In genomic region chr14:59882957-59883356, GRCh38 we compare ENCODE assay signal across 15 cellular contexts. TPM values are rescaled to one million over a fixed set of nuclear protein-coding genes. Genes with fewer than 3 reads are reported as not detected.
A peak's percentile ranks its signal among the peaks of the same experiment; 100 is the strongest.
DNase-seq lines count a peak whose midpoint lies in the region; ATAC-seq and TF ChIP-seq lines count a peak whose summit lies in the region.
"Had no signal": no experiment of that assay in that cellular context is flagged by ENCODE, and none has a peak within 500 bp of the region (broad histone marks: within the 10 kb centered on the region; RNA-seq: fewer than 3 reads in every experiment).

No MANE protein-coding gene starts in this region.

- H3K9me2 ChIP-seq in PC-9 (ENCODE audit: insufficient read depth): peaks cover 3% of the 10 kb centered on the region; the same call in 1 of the 2 replicates

- H3K79me2 ChIP-seq in PC-9 (ENCODE audit: low read depth): no peaks in the 10 kb centered on the region

- TF ChIP-seq POLR2A in adrenal gland (IDR thresholded peaks at IDR 0.05): no peak

- CTCF ChIA-PET in PC-9 (lab: Charles Lee): no interaction called here

- no peaks in the 10 kb centered on the region for H3K36me3 ChIP-seq in PC-9 (ENCODE audit: low read depth)
- no peaks in the 10 kb centered on the region for H3K36me3 ChIP-seq in adrenal gland (replicated peaks in 1 of 2)
- H3K36me3 ChIP-seq: MG63, SJSA1, transverse colon had no signal

- ATAC-seq in GM18868 (IDR thresholded peaks at IDR 0.05; ENCODE audit: unreplicated experiment): peak; percentile 45
- no peak for ATAC-seq in GM21381 (IDR thresholded peaks at IDR 0.05; ENCODE audit: unreplicated experiment)
- ATAC-seq: naive thymus-derived CD4-positive, alpha-beta T cell had no signal

- intact Hi-C loops in PC-9 (cut with micrococcal nuclease; ENCODE audit: unreplicated experiment): no loop called here
- intact Hi-C loops in adrenal gland (cut with DNase I): no loop called here

- H4K20me1 ChIP-seq in PC-9 (ENCODE audit: insufficient read depth): no peaks in the 10 kb centered on the region

- H3K9me3 ChIP-seq in PC-9 (ENCODE audit: insufficient read depth, low read depth) (no peaks in the 10 kb centered on the region), adrenal gland (replicated peaks in 1 of 3) (no peaks in the 10 kb centered on the region)
- H3K9me3 ChIP-seq: MG63, SJSA1, transverse colon had no signal

- no peaks in the 10 kb centered on the region for H3K27me3 ChIP-seq in PC-9 (ENCODE audit: insufficient read depth, low read depth)
- no peaks in the 10 kb centered on the region for H3K27me3 ChIP-seq in adrenal gland
- H3K27me3 ChIP-seq: MG63, SJSA1 had no signal

- DNase-seq in AG09309 (ENCODE audit: low read depth) (no peak), PC-9 (no peak), fibroblast of the aortic adventitia (ENCODE audit: low read depth) (no peak), LoVo (ENCODE audit: low spot score) (no peak), adrenal gland (no peak), cerebellum (ENCODE audit: low spot score) (no peak)
- DNase-seq: activated CD8-positive, alpha-beta memory T cell treated with anti-CD3 and anti-CD28 coated beads, Interleukin-2, amount 50 U/mL, for 48 hours; central memory CD4-positive, alpha-beta T cell; EL; MG63; naive thymus-derived CD4-positive, alpha-beta T cell; transverse colon had no signal

- 28 to 40% (median 37%) methylated on average over 1 of the region's 1 CpG for WGBS in adrenal gland, 4 donors

- BruUV-seq in PC-9 (replicated peaks; lab: Mats Ljungman, UMichigan): no TSS peak

- H3K27ac ChIP-seq in PC-9: no peak overlapping the region
- no peak overlapping the region for H3K27ac ChIP-seq in adrenal gland
- H3K27ac ChIP-seq: SJSA1, transverse colon had no signal

- POLR2A ChIA-PET in PC-9 (lab: Charles Lee; ENCODE audit: unreplicated experiment): no interaction called here

- no peaks in the 10 kb centered on the region for H3F3A ChIP-seq in PC-9 (ENCODE audit: insufficient read depth, low read depth)

- H3K4me2 ChIP-seq in PC-9: no peak overlapping the region

- no peak overlapping the region for H2AFZ ChIP-seq in PC-9

- H3K4me3 ChIP-seq in AG09309 (ENCODE audit: control insufficient read depth, low read depth, low read length): no peak overlapping the region
- H3K4me3 ChIP-seq in PC-9: no peak overlapping the region
- H3K4me3 ChIP-seq in fibroblast of the aortic adventitia (ENCODE audit: low read depth, low read length): no peak overlapping the region
- no peak overlapping the region for H3K4me3 ChIP-seq in adrenal gland
- H3K4me3 ChIP-seq: MG63, SJSA1, transverse colon had no signal

- H3K4me1 ChIP-seq in PC-9 (replicated peaks; ENCODE audit: insufficient read depth): no peaks in the 10 kb centered on the region
- no peaks in the 10 kb centered on the region for H3K4me1 ChIP-seq in adrenal gland (replicated peaks in 1 of 2)
- H3K4me1 ChIP-seq: SJSA1, transverse colon had no signal

- TF ChIP-seq CTCF in AG09309 (IDR thresholded peaks at IDR 0.05; ENCODE audit: control insufficient read depth, insufficient read depth, low read depth, low read length, missing control alignments): peak; percentile 10
- TF ChIP-seq CTCF in PC-9 (conservative IDR thresholded peaks at IDR 0.05): peak; percentile 54; the same call in 1 of the 2 replicates
- TF ChIP-seq CTCF in fibroblast of the aortic adventitia (IDR thresholded peaks at IDR 0.05; ENCODE audit: insufficient read depth, low read length): peak; percentile 41
- peak in 1 of 6 experiments; percentile 7 for TF ChIP-seq CTCF in adrenal gland (IDR thresholded peaks at IDR 0.05)

RNA-seq across cellular contexts. Expression of gene RTN1, which starts 12.4 kb away (rescaled TPM):
- total RNA-seq in PC-9 (2021): not detected in 2 replicates
- 0.27 and 1.7 TPM in 2 replicates for total RNA-seq in fibroblast of the aortic adventitia (ENCODE audit: low replicate concordance)
- 10 to 100 TPM in 3 of 8 donors, 1 to 10 TPM in 5; 2.9 to 15.7 (median 5.9) TPM for total RNA-seq in adrenal gland
- 10 to 100 TPM in 1 of 3 donors, 1 to 10 TPM in 2; 5.1 to 19.7 (median 7.2) TPM for polyA plus RNA-seq in adrenal gland
- 527 TPM for total RNA-seq in cerebellum
- polyA plus RNA-seq: naive thymus-derived CD4-positive, alpha-beta T cell had no signal

RNA-seq across cellular contexts. Expression of gene LRRC9, which starts 37.0 kb away (rescaled TPM):
- total RNA-seq in PC-9 (2021) (not detected in 2 replicates), fibroblast of the aortic adventitia (ENCODE audit: low replicate concordance) (not detected in 2 replicates), adrenal gland (under 1 TPM in 2 of 8 donors, not detected in 6; 0.14 to 0.21 TPM), cerebellum (6.9 TPM)
- 1 to 10 TPM in 1 of 3 donors, not detected in 2; 1.1 TPM for polyA plus RNA-seq in adrenal gland
- total RNA-seq: naive thymus-derived CD4-positive, alpha-beta T cell; SJSA1; transverse colon had no signal
- polyA plus RNA-seq: naive thymus-derived CD4-positive, alpha-beta T cell had no signal

Comparison
In these comparisons a context has a peak if more than half of its experiments do, and no peak if none do; other contexts are left out.
1. RNA of gene RTN1, which starts 12.4 kb away (total RNA-seq): 527 TPM in cerebellum (single experiment); 2.9 to 15.7 TPM in adrenal gland, 0.27 to 1.7 TPM in fibroblast of the aortic adventitia and not detected in PC-9; every median in the first group is over 10 times any median in the second.